Comparison of ENCODE assay signal across 8 cellular contexts in the genomic region with DNA sequence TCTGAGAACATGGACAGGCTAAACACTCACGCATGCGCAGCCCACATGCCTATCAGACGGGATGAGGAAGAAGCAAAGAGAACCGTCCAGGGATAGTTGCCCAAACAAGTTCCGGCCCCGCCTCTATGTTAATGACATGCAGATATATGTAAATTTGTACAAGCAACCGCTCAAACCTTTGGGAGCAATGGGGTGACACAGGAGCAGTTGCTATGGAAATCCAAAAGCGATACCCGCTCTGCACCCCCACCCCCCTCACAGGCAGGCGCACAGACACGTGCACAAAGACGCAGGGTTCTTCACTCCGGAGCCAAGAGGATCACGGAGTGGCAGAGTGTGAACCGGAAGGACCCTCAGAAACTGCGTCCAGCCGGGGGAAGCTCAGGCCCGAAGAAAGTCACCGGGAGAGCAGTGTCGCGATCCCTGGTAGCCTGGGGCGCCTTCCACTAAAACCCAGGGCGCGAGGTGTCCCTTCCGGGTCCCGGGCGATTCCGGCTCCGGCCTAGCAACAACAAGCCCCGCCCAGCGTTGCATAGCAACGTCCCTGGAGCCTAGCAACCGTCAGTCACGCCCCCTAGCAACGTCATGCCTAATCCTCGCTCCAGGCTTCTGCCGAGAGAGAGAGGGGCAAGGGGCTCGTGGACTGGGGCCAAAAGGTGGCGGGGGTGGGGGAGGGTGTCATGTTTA. TPM values are rescaled to one million over a fixed set of nuclear protein-coding genes. Genes with fewer than 3 reads are reported as not detected.
DNase-seq lines count a peak whose midpoint lies in the region; ATAC-seq and TF ChIP-seq lines count a peak whose summit lies in the region.

No MANE protein-coding gene starts in this region.

- peak overlapping the region; percentile 82 for H3K4me3 ChIP-seq in coronary artery

- H3K27ac Mint-ChIP-seq in activated CD4-positive, alpha-beta T cell treated with anti-CD3 and anti-CD28 coated beads, Interleukin-2, amount 10 ng/mL, durations not matched to agents 24 days and 14 days, result peak overlapping the region; percentile 89

- H3K27me3 Mint-ChIP-seq in activated CD4-positive, alpha-beta T cell treated with anti-CD3 and anti-CD28 coated beads, Interleukin-2, amount 10 ng/mL, durations not matched to agents 24 days and 14 days, result peaks cover 4% of the 10 kb centered on the region

- H3K4me1 Mint-ChIP-seq in activated CD4-positive, alpha-beta T cell treated with anti-CD3 and anti-CD28 coated beads, Interleukin-2, amount 10 ng/mL, durations not matched to agents 24 days and 14 days, result peaks cover 13% of the 10 kb centered on the region

- H3K9me3 Mint-ChIP-seq in activated CD4-positive, alpha-beta T cell treated with anti-CD3 and anti-CD28 coated beads, Interleukin-2, amount 10 ng/mL, durations not matched to agents 24 days and 14 days, result no peaks in the 10 kb centered on the region

- intact Hi-C loops in activated CD4-positive, alpha-beta T cell treated with anti-CD3 and anti-CD28 coated beads, Interleukin-2, amount 10 ng/mL, durations not matched to agents 24 days and 14 days (cut with micrococcal nuclease), result no loop called here

- DNase-seq in 8988T (peak; percentile 74), NCI-H524 (lab: John Stamatoyannopoulos, UW) (peak; percentile 78 to 89), coronary artery (ENCODE audit: low spot score) (peak; percentile 95), left lobe of liver (ENCODE audit: low spot score) (peak; percentile 86)
- DNase-seq in activated CD4-positive, alpha-beta T cell treated with anti-CD3 and anti-CD28 coated beads, Interleukin-2, amount 10 ng/mL, durations not matched to agents 24 days and 14 days, result peak; percentile 98
- DNase-seq in stimulated activated CD4-positive, alpha-beta T cell treated with anti-CD3 and anti-CD28 coated beads, Interleukin-1b, Interleukin-23, amount 100 ng/mL, for 48 hours, result peak; percentile 92

- H3K4me3 Mint-ChIP-seq in activated CD4-positive, alpha-beta T cell treated with anti-CD3 and anti-CD28 coated beads, Interleukin-2, amount 10 ng/mL, durations not matched to agents 24 days and 14 days, result peak overlapping the region; percentile 86

- no peak for TF ChIP-seq CTCF in coronary artery (IDR thresholded peaks at IDR 0.05)

- H3K36me3 Mint-ChIP-seq in activated CD4-positive, alpha-beta T cell treated with anti-CD3 and anti-CD28 coated beads, Interleukin-2, amount 10 ng/mL, durations not matched to agents 24 days and 14 days (ENCODE audit: low read depth), result no peaks in the 10 kb centered on the region

- ATAC-seq in GM18511 (IDR thresholded peaks at IDR 0.05; ENCODE audit: unreplicated experiment) (peak; percentile 76), HG03095 (IDR thresholded peaks at IDR 0.05; ENCODE audit: unreplicated experiment) (peak; percentile 55), left lobe of liver (peak; percentile 79)

- peak overlapping the region; percentile 66 to 82 for H3K27ac ChIP-seq in coronary artery

RNA-seq across cellular contexts. Expression of gene ADGRB2, which starts 24.1 kb away (rescaled TPM):
- total RNA-seq in activated CD4-positive, alpha-beta T cell treated with anti-CD3 and anti-CD28 coated beads, Interleukin-2, amount 10 ng/mL, durations not matched to agents 24 days and 14 days, result 0.40 and 0.45 TPM in 2 replicates
- not detected for total RNA-seq in left lobe of liver

RNA-seq across cellular contexts. Expression of gene SPOCD1, which starts 27.5 kb away (rescaled TPM):
- not detected in 2 replicates for total RNA-seq in activated CD4-positive, alpha-beta T cell treated with anti-CD3 and anti-CD28 coated beads, Interleukin-2, amount 10 ng/mL, durations not matched to agents 24 days and 14 days
- total RNA-seq in left lobe of liver, result 0.08 TPM

Comparison
In these comparisons a context has a peak if more than half of its experiments do, and no peak if none do; other contexts are left out.
1. Peak in every context shown above with its lines: DNase-seq, ATAC-seq, H3K4me3 ChIP-seq and H3K27ac ChIP-seq.